23 cellular contexts compared by ENCODE assay signal in genomic region chr2:70009776-70010175, GRCh38. TPM values are rescaled to one million over a fixed set of nuclear protein-coding genes. Genes with fewer than 3 reads are reported as not detected.
DNase-seq lines count a peak whose midpoint lies in the region; ATAC-seq, FAIRE-seq and TF ChIP-seq lines count a peak whose summit lies in the region.
"Had no signal": no experiment of that assay in that cellular context is flagged by ENCODE, and none has a peak within 500 bp of the region (broad histone marks: within the 10 kb centered on the region; RNA-seq: fewer than 3 reads in every experiment).

No MANE protein-coding gene starts in this region.

- H4K20me1 ChIP-seq in keratinocyte (ENCODE audit: control insufficient read depth, extremely low read depth, insufficient read depth, low read length) (no peaks in the 10 kb centered on the region), MM.1S (ENCODE audit: insufficient read depth, low read length) (no peaks in the 10 kb centered on the region)

- H3K36me3 ChIP-seq in H7 (replicated peaks; ENCODE audit: control insufficient read depth, insufficient read depth, low read length) (no peaks in the 10 kb centered on the region), keratinocyte (ENCODE audit: control insufficient read depth in 2 of 2, extremely low read depth in 1 of 2, insufficient read depth in 2 of 2, low read length in 2 of 2) (no peaks in the 10 kb centered on the region), MM.1S (replicated peaks; ENCODE audit: insufficient read depth, low read length) (no peaks in the 10 kb centered on the region)

- H3K9me3 Mint-ChIP-seq in activated CD4-positive, alpha-beta memory T cell treated with anti-CD3 and anti-CD28 coated beads for 36 hours = no peaks in the 10 kb centered on the region
- no peaks in the 10 kb centered on the region for H3K9me3 Mint-ChIP-seq in stimulated activated memory B cell treated with anti-CD40 and anti-IgM and Interleukin-4, amounts not matched to agents 10 μg/mL and 1 μg/mL and 100 μg/mL, for 72 hours
- H3K9me3 Mint-ChIP-seq: activated naive CD8-positive, alpha-beta T cell treated with anti-CD3 and anti-CD28 coated beads, Interleukin-2, amount 10 ng/mL, durations not matched to agents 7 days and 5 days; activated T-helper 1 cell treated with anti-CD3 and anti-CD28 coated beads, Interleukin-12 subunit alpha, Interleukin-12 subunit beta, Interleukin-2, Interleukin-4 antibody, amounts not matched to agents 30 ng/mL and 10 ng/mL and 1 ng/mL, durations not matched to agents 14 hours and 24 hours and 36 hours; brain; neural crest cell had no signal

- H3K4me1 Mint-ChIP-seq in activated CD4-positive, alpha-beta memory T cell treated with anti-CD3 and anti-CD28 coated beads for 36 hours (ENCODE audit: low read depth) = peaks cover 4% of the 10 kb centered on the region
- H3K4me1 Mint-ChIP-seq in stimulated activated memory B cell treated with anti-CD40 and anti-IgM and Interleukin-4, amounts not matched to agents 10 μg/mL and 1 μg/mL and 100 μg/mL, for 72 hours = peaks cover 19% of the 10 kb centered on the region
- H3K4me1 Mint-ChIP-seq: brain, neural crest cell had no signal

- H3K9me3 ChIP-seq in keratinocyte (ENCODE audit: control insufficient read depth, low read depth, low read length) (no peaks in the 10 kb centered on the region), MM.1S (replicated peaks; ENCODE audit: insufficient read depth, low read length) (no peaks in the 10 kb centered on the region)
- H3K9me3 ChIP-seq: gastroesophageal sphincter, spleen, testis had no signal

- no peak overlapping the region for H2AFZ ChIP-seq in keratinocyte (ENCODE audit: control insufficient read depth, low read length)
- no peak overlapping the region for H2AFZ ChIP-seq in MM.1S (ENCODE audit: low read length)

- H3K4me2 ChIP-seq in keratinocyte (ENCODE audit: control insufficient read depth, extremely low read depth, insufficient read depth, low read depth, low read length) (no peak overlapping the region), MM.1S (ENCODE audit: low read depth, low read length) (no peak overlapping the region)

- H3K4me1 ChIP-seq in keratinocyte (ENCODE audit: control insufficient read depth, extremely low read depth, insufficient read depth, low read length) (peaks cover 21% of the 10 kb centered on the region), MM.1S (ENCODE audit: low read length) (no peaks in the 10 kb centered on the region)
- H3K4me1 ChIP-seq: gastroesophageal sphincter, testis had no signal

- no peaks in the 10 kb centered on the region for H3K27me3 Mint-ChIP-seq in activated CD4-positive, alpha-beta memory T cell treated with anti-CD3 and anti-CD28 coated beads for 36 hours
- no peaks in the 10 kb centered on the region for H3K27me3 Mint-ChIP-seq in stimulated activated memory B cell treated with anti-CD40 and anti-IgM and Interleukin-4, amounts not matched to agents 10 μg/mL and 1 μg/mL and 100 μg/mL, for 72 hours
- H3K27me3 Mint-ChIP-seq: activated naive CD8-positive, alpha-beta T cell treated with anti-CD3 and anti-CD28 coated beads, Interleukin-2, amount 10 ng/mL, durations not matched to agents 7 days and 5 days; brain had no signal

- FAIRE-seq in keratinocyte (lab: Jason Lieb, UNC) = no peak
- FAIRE-seq: GM18507 had no signal

- H3K4me3 ChIP-seq in H7 (ENCODE audit: insufficient read depth, low read depth, low read length) = no peak overlapping the region
- no peak overlapping the region for H3K4me3 ChIP-seq in keratinocyte (ENCODE audit: control insufficient read depth in 2 of 3, extremely low read depth in 1 of 3, insufficient read depth in 2 of 3, low read depth in 1 of 3, low read length in 3 of 3)
- no peak overlapping the region for H3K4me3 ChIP-seq in MM.1S (ENCODE audit: low read length)
- H3K4me3 ChIP-seq: gastroesophageal sphincter, spleen, testis had no signal

- H3K79me2 ChIP-seq in keratinocyte (ENCODE audit: control insufficient read depth, insufficient read depth, low read length) = no peaks in the 10 kb centered on the region
- H3K79me2 ChIP-seq in MM.1S (ENCODE audit: low read length) = no peaks in the 10 kb centered on the region

- H3K27me3 ChIP-seq in H7 (ENCODE audit: control insufficient read depth, insufficient read depth, low read length) (no peaks in the 10 kb centered on the region), keratinocyte (ENCODE audit: control insufficient read depth, extremely low read depth, insufficient read depth, low read length) (no peaks in the 10 kb centered on the region), MM.1S (replicated peaks; ENCODE audit: insufficient read depth, low read length) (no peaks in the 10 kb centered on the region)
- H3K27me3 ChIP-seq: gastroesophageal sphincter, spleen, testis had no signal

- no peaks in the 10 kb centered on the region for H3F3A ChIP-seq in MM.1S (ENCODE audit: insufficient read depth, low read length)

- H3K4me3 Mint-ChIP-seq in activated CD4-positive, alpha-beta memory T cell treated with anti-CD3 and anti-CD28 coated beads for 36 hours = no peak overlapping the region
- no peak overlapping the region for H3K4me3 Mint-ChIP-seq in stimulated activated memory B cell treated with anti-CD40 and anti-IgM and Interleukin-4, amounts not matched to agents 10 μg/mL and 1 μg/mL and 100 μg/mL, for 72 hours
- H3K4me3 Mint-ChIP-seq: activated naive CD8-positive, alpha-beta T cell treated with anti-CD3 and anti-CD28 coated beads, Interleukin-2, amount 10 ng/mL, durations not matched to agents 7 days and 5 days; activated T-helper 1 cell treated with anti-CD3 and anti-CD28 coated beads, Interleukin-12 subunit alpha, Interleukin-12 subunit beta, Interleukin-2, Interleukin-4 antibody, amounts not matched to agents 30 ng/mL and 10 ng/mL and 1 ng/mL, durations not matched to agents 14 hours and 24 hours and 36 hours; brain; neural crest cell had no signal

- H3K27ac ChIP-seq in keratinocyte (ENCODE audit: control insufficient read depth, insufficient read depth, low read length) = peak overlapping the region; percentile 46
- H3K27ac ChIP-seq in MM.1S (ENCODE audit: low read length) = no peak overlapping the region
- H3K27ac ChIP-seq: gastroesophageal sphincter, testis had no signal

- no peaks in the 10 kb centered on the region for H3K9me2 ChIP-seq in MM.1S (replicated peaks; ENCODE audit: insufficient read depth, low read length)

- intact Hi-C loops in activated CD4-positive, alpha-beta memory T cell treated with anti-CD3 and anti-CD28 coated beads for 36 hours (cut with micrococcal nuclease) = no loop called here
- intact Hi-C loops in posterior cingulate gyrus (cut with DNase I) = no loop called here

- CTCF ChIA-PET in activated CD4-positive, alpha-beta memory T cell treated with anti-CD3 and anti-CD28 coated beads for 36 hours (lab: Charles Lee) = no interaction called here

- no peaks in the 10 kb centered on the region for H3K9me1 ChIP-seq in keratinocyte (ENCODE audit: control insufficient read depth, extremely low read depth, insufficient read depth, low read length)

- POLR2A ChIA-PET in activated CD4-positive, alpha-beta memory T cell treated with anti-CD3 and anti-CD28 coated beads for 36 hours (lab: Charles Lee) = interaction anchor here (0.6 kb wide), 1 partner anchor 10 kb away, joined by 3 read pairs; no protein-coding TSS in a partner anchor

- peaks cover 5% of the 10 kb centered on the region for H3K36me3 Mint-ChIP-seq in activated CD4-positive, alpha-beta memory T cell treated with anti-CD3 and anti-CD28 coated beads for 36 hours
- H3K36me3 Mint-ChIP-seq in stimulated activated memory B cell treated with anti-CD40 and anti-IgM and Interleukin-4, amounts not matched to agents 10 μg/mL and 1 μg/mL and 100 μg/mL, for 72 hours = peaks cover 17% of the 10 kb centered on the region

- peak overlapping the region; percentile 11 for H3K27ac Mint-ChIP-seq in activated CD4-positive, alpha-beta memory T cell treated with anti-CD3 and anti-CD28 coated beads for 36 hours
- peak overlapping the region; percentile 11 for H3K27ac Mint-ChIP-seq in stimulated activated memory B cell treated with anti-CD40 and anti-IgM and Interleukin-4, amounts not matched to agents 10 μg/mL and 1 μg/mL and 100 μg/mL, for 72 hours
- H3K27ac Mint-ChIP-seq: activated naive CD8-positive, alpha-beta T cell treated with anti-CD3 and anti-CD28 coated beads, Interleukin-2, amount 10 ng/mL, durations not matched to agents 7 days and 5 days had no signal

- H3K9ac ChIP-seq in keratinocyte (ENCODE audit: control insufficient read depth, extremely low read depth, insufficient read depth, low read length) (no peak overlapping the region), MM.1S (ENCODE audit: low read length) (no peak overlapping the region)

- dilution Hi-C loops in keratinocyte (cut with MboI; ENCODE audit: extremely low pct_ligation_motif_present, low sequenced_read_pairs) = no loop called here

- TF ChIP-seq CTCF in keratinocyte (optimal IDR thresholded peaks at IDR 0.05 in 1 of 3, IDR thresholded peaks at IDR 0.05 in 1 of 3, conservative IDR thresholded peaks at IDR 0.05 in 1 of 3; ENCODE audit: extremely low read depth in 1 of 3, insufficient read depth in 2 of 3, low read length in 3 of 3) (no peak), MM.1S (IDR thresholded peaks at IDR 0.05; ENCODE audit: low read length) (no peak)

- DNase-seq in H7 (peak; percentile 4), keratinocyte (ENCODE audit: low read depth, low spot score) (no peak), posterior cingulate gyrus (no peak), MM.1S (no peak), NCI-H69 (lab: John Stamatoyannopoulos, UW) (no peak)
- DNase-seq in activated CD4-positive, alpha-beta memory T cell treated with anti-CD3 and anti-CD28 coated beads for 36 hours = no peak
- no peak for DNase-seq in stimulated activated CD4-positive, alpha-beta T cell treated with anti-CD3 and anti-CD28 coated beads, Interleukin-12 subunit alpha, Interleukin-12 subunit beta, amount 100 ng/mL, for 4 hours
- DNase-seq: activated CD4-positive, CD25-positive, alpha-beta regulatory T cell; activated naive CD8-positive, alpha-beta T cell treated with anti-CD3 and anti-CD28 coated beads, Interleukin-2, amount 10 ng/mL, durations not matched to agents 7 days and 5 days; cortex of kidney; mesendoderm; NCI-H1092; NCI-H510A treated with DMSO at 0.1 percent for 48 hours; SHP77; spleen; stimulated activated CD8-positive, alpha-beta memory T cell treated with anti-CD3 and anti-CD28 coated beads, Interleukin-4, amount 100 ng/mL, for 48 hours had no signal

- ATAC-seq in stimulated activated memory B cell treated with anti-CD40 and anti-IgM and Interleukin-4, amounts not matched to agents 10 μg/mL and 1 μg/mL and 100 μg/mL, for 72 hours = no peak

RNA-seq across cellular contexts. Expression of gene ASPRV1, which starts 48.3 kb away (rescaled TPM):
- total RNA-seq in H7 (2014; rRNA removed; shearing (Covaris generic)) = 0.70 and 0.90 TPM in 2 replicates
- total RNA-seq in activated CD4-positive, alpha-beta memory T cell treated with anti-CD3 and anti-CD28 coated beads for 36 hours = under 1 TPM; 0.63 to 0.71 TPM
- 0.44 to 3.4 TPM (median 1.5 TPM) in 3 replicates for polyA plus RNA-seq in keratinocyte
- 61.1 TPM for polyA plus RNA-seq in keratinocyte (2011; ENCODE audit: low read depth)
- 0.47 and 0.81 TPM in 2 replicates for polyA plus RNA-seq in keratinocyte (2011; cell fraction: cytosol; rRNA removed)
- 0.92 and 3.1 TPM in 2 replicates for polyA plus RNA-seq in keratinocyte (2011; cell fraction: nucleus; rRNA removed)
- polyA plus RNA-seq in keratinocyte (2012; ENCODE audit: low replicate concordance) = 3.2 and 228 TPM in 2 replicates
- 0.86 to 3.5 TPM (median 1.7 TPM) in 3 replicates for polyA minus RNA-seq in keratinocyte
- polyA minus RNA-seq in keratinocyte (2011; cell fraction: cytosol; rRNA and poly(A)+ RNA removed) = 0.96 TPM
- polyA minus RNA-seq in keratinocyte (2011; cell fraction: nucleus; rRNA and poly(A)+ RNA removed) = 3.3 and 6.2 TPM in 2 replicates
